Comparison of ENCODE assay signal across 8 cellular contexts in the genomic region with DNA sequence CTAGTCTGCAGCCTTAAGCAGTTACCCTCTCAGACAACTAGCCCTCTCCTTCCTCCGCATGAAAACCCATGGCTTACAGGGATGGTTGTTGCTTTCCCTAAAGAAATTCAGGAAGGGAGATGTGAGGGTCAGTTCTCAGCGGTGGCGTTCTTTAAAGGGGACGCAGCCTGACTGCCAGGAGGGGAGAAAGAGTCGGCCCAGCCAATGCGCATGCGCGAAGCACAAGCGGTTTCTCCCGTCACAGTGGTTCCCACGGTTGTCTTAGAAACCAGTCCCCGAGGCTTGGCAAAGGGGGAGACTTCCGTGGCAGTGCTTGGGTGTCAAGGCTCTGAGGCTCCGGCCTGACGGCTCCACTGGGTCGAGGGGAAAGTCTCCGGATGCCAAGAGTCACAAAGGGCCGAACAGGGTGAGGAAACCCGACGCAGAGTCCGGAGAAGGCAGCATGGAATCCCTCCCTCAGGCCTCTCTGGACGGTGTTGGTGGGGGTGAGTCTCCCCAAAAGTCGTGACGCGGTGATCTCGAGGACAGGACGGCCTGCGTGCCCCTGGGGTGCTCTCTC.
A peak's percentile ranks its signal among the peaks of the same experiment; 100 is the strongest.
DNase-seq lines count a peak whose midpoint lies in the region; ATAC-seq and TF ChIP-seq lines count a peak whose summit lies in the region.
"Not testable (repeated sequence)": the region's sequence is repeated elsewhere in the genome, so short reads cannot be mapped to it uniquely, and the experiment has no call there.

No MANE protein-coding gene starts in this region.

- H3K27me3 ChIP-seq in prostate gland (replicated peaks; ENCODE audit: insufficient read depth): not testable (repeated sequence)

- TF ChIP-seq CTCF in glutamatergic neuron (IDR thresholded peaks at IDR 0.05; ENCODE audit: partially characterized antibody, unreplicated experiment); lower leg skin (IDR thresholded peaks at IDR 0.05); prostate gland (IDR thresholded peaks at IDR 0.05): not testable (repeated sequence)

- H3K36me3 ChIP-seq in prostate gland: not testable (repeated sequence)

- TF ChIP-seq POLR2A in lower leg skin (IDR thresholded peaks at IDR 0.05); prostate gland (IDR thresholded peaks at IDR 0.05): not testable (repeated sequence)

- not testable (repeated sequence) for H3K4me3 Mint-ChIP-seq in glutamatergic neuron (ENCODE audit: unreplicated experiment)

- H3K27me3 Mint-ChIP-seq in glutamatergic neuron (ENCODE audit: unreplicated experiment): not testable (repeated sequence)

- intact Hi-C loops in lower leg skin (cut with DNase I; ENCODE audit: low total_unique reads); prostate gland (cut with DNase I): not testable (repeated sequence)

- H3K36me3 Mint-ChIP-seq in activated naive CD4-positive, alpha-beta T cell treated with anti-CD3 and anti-CD28 coated beads, Interleukin-2, amount 50 U/mL, for 72 hours; glutamatergic neuron (ENCODE audit: unreplicated experiment): not testable (repeated sequence)

- H3K9me3 Mint-ChIP-seq in activated naive CD4-positive, alpha-beta T cell treated with anti-CD3 and anti-CD28 coated beads, Interleukin-2, amount 50 U/mL, for 72 hours; glutamatergic neuron (ENCODE audit: unreplicated experiment): not testable (repeated sequence)

- H3K4me1 ChIP-seq in prostate gland (replicated peaks): not testable (repeated sequence)

- DNase-seq in T-helper 9 cell (peak; percentile 0), glutamatergic neuron (peak; percentile 42), lower leg skin (ENCODE audit: low spot score in 2 of 2) (peak; percentile 14 to 79), prostate gland (ENCODE audit: low spot score) (peak; percentile 13), ureter (ENCODE audit: low spot score) (peak; percentile 43)
- DNase-seq in activated CD8-positive, alpha-beta memory T cell treated with anti-CD3 and anti-CD28 coated beads, Interleukin-2, amount 50 U/mL, for 4 hours: peak; percentile 34
- peak; percentile 5 to 56 for DNase-seq in activated naive CD4-positive, alpha-beta T cell treated with anti-CD3 and anti-CD28 coated beads, Interleukin-2, amount 50 U/mL, for 72 hours (ENCODE audit: low spot score in 2 of 2)
- DNase-seq in stimulated activated CD8-positive, alpha-beta memory T cell treated with anti-CD3 and anti-CD28 coated beads, Interleukin-12 subunit alpha, Interleukin-12 subunit beta, amount 100 ng/mL, for 1 hour (ENCODE audit: low read depth): peak; percentile 45

- H3K27ac Mint-ChIP-seq in activated naive CD4-positive, alpha-beta T cell treated with anti-CD3 and anti-CD28 coated beads, Interleukin-2, amount 50 U/mL, for 72 hours; glutamatergic neuron (ENCODE audit: unreplicated experiment): not testable (repeated sequence)

- 4 to 48% methylated on average over 10 of the region's 28 CpGs for WGBS in lower leg skin, 2 donors
- WGBS in prostate gland: no CpG with 5 or more reads among the region's 28 CpGs

- H3K27ac ChIP-seq in prostate gland: not testable (repeated sequence)

- H3K4me1 Mint-ChIP-seq in glutamatergic neuron (ENCODE audit: low read depth, unreplicated experiment): not testable (repeated sequence)

- ATAC-seq in activated naive CD4-positive, alpha-beta T cell treated with anti-CD3 and anti-CD28 coated beads, Interleukin-2, amount 50 U/mL, for 72 hours: not testable (repeated sequence)

- not testable (repeated sequence) for H3K9me3 ChIP-seq in prostate gland

- not testable (repeated sequence) for H3K4me3 ChIP-seq in lower leg skin (ENCODE audit: low read depth, poor library complexity, severe bottlenecking); prostate gland
